27 cellular contexts compared by ENCODE assay signal in genomic region chr20:36030143-36030542, GRCh38.
A peak's percentile ranks its signal among the peaks of the same experiment; 100 is the strongest.
DNase-seq lines count a peak whose midpoint lies in the region; ATAC-seq and TF ChIP-seq lines count a peak whose summit lies in the region.
"Had no signal": no experiment of that assay in that cellular context is flagged by ENCODE, and none has a peak within 500 bp of the region (broad histone marks: within the 10 kb centered on the region; RNA-seq: fewer than 3 reads in every experiment).

No MANE protein-coding gene starts in this region.

- H3K9me3 Mint-ChIP-seq in activated CD4-positive, alpha-beta T cell treated with anti-CD3 and anti-CD28 coated beads for 36 hours (ENCODE audit: low read depth): no peaks in the 10 kb centered on the region
- H3K9me3 Mint-ChIP-seq: activated CD4-positive, alpha-beta memory T cell treated with anti-CD3 and anti-CD28 coated beads, Interleukin-2, amount 10 ng/mL, durations not matched to agents 7 days and 5 days; activated T-helper 17 cell treated with anti-CD3 and anti-CD28 coated beads, Interleukin-2, amount 50 U/mL, for 72 hours; CD8-positive, alpha-beta T cell; stimulated activated naive CD8-positive, alpha-beta T cell treated with anti-CD3 and anti-CD28 coated beads, Interleukin-15, amount 100 ng/mL, for 72 hours; T-helper 1 cell treated with Interleukin-12 subunit alpha and Interleukin-12 subunit beta and Interleukin-4 antibody, amounts not matched to agents 30 μg/mL and 1 μg/mL, for 36 hours had no signal

- no peaks in the 10 kb centered on the region for H3K4me1 Mint-ChIP-seq in activated CD4-positive, alpha-beta T cell treated with anti-CD3 and anti-CD28 coated beads for 36 hours
- H3K4me1 Mint-ChIP-seq: activated CD4-positive, alpha-beta memory T cell treated with anti-CD3 and anti-CD28 coated beads, Interleukin-2, amount 10 ng/mL, durations not matched to agents 7 days and 5 days; activated T-helper 17 cell treated with anti-CD3 and anti-CD28 coated beads, Interleukin-2, amount 50 U/mL, for 72 hours; B cell; stimulated activated naive CD8-positive, alpha-beta T cell treated with anti-CD3 and anti-CD28 coated beads, Interleukin-15, amount 100 ng/mL, for 72 hours had no signal

- no peak overlapping the region for H3K27ac ChIP-seq in left ventricle myocardium inferior (replicated peaks)
- H3K27ac ChIP-seq: prostate gland, skin epidermis, tibial artery had no signal

- TF ChIP-seq CTCF in choroid plexus epithelial cell (conservative IDR thresholded peaks at IDR 0.05; ENCODE audit: low read depth, low read length) (no peak), left ventricle myocardium inferior (IDR thresholded peaks at IDR 0.05; ENCODE audit: borderline replicate concordance) (no peak)

- H3K4me3 ChIP-seq in choroid plexus epithelial cell (ENCODE audit: low read depth, low read length) (no peak overlapping the region), left ventricle myocardium inferior (no peak overlapping the region), skeletal muscle cell (ENCODE audit: low read depth, low read length) (no peak overlapping the region), H7 (ENCODE audit: insufficient read depth, low read depth, low read length) (no peak overlapping the region)
- H3K4me3 ChIP-seq: prostate gland, skin epidermis, tibial artery had no signal

- peaks cover 4% of the 10 kb centered on the region for H3K27me3 Mint-ChIP-seq in activated CD4-positive, alpha-beta T cell treated with anti-CD3 and anti-CD28 coated beads for 36 hours

- DNase-seq in LHCN-M2 (ENCODE audit: low read depth) (peak; percentile 76), choroid plexus epithelial cell (ENCODE audit: low read depth) (peak; percentile 58), left ventricle myocardium inferior (peak; percentile 53), skeletal muscle cell (ENCODE audit: low read depth) (peak; percentile 8), H7 (no peak), ecto neural progenitor cell (ENCODE audit: low spot score) (no peak)
- DNase-seq in activated CD4-positive, alpha-beta T cell treated with anti-CD3 and anti-CD28 coated beads for 36 hours: no peak
- DNase-seq: activated CD4-positive, alpha-beta memory T cell treated with anti-CD3 and anti-CD28 coated beads, Interleukin-2, amount 10 ng/mL, durations not matched to agents 7 days and 5 days; activated CD8-positive, alpha-beta memory T cell treated with anti-CD3 and anti-CD28 coated beads, Interleukin-2, amount 50 U/mL, for 48 hours; activated naive CD4-positive, alpha-beta T cell treated with anti-CD3 and anti-CD28 coated beads, Interleukin-2, amount 50 U/mL, for 16 hours; anterior cingulate cortex; caudate nucleus; CD8-positive, alpha-beta T cell; mesenchymal stem cell; NCI-H1092 treated with DMSO at 0.1 percent for 48 hours; NCI-H1930; NCI-H524 treated with DMSO at 0.1 percent for 48 hours; stimulated activated naive CD8-positive, alpha-beta T cell treated with anti-CD3 and anti-CD28 coated beads, Interleukin-15, amount 100 ng/mL, for 72 hours; tibial artery had no signal

- H3K4me3 Mint-ChIP-seq in activated CD4-positive, alpha-beta T cell treated with anti-CD3 and anti-CD28 coated beads for 36 hours: no peak overlapping the region
- H3K4me3 Mint-ChIP-seq: activated CD4-positive, alpha-beta memory T cell treated with anti-CD3 and anti-CD28 coated beads, Interleukin-2, amount 10 ng/mL, durations not matched to agents 7 days and 5 days; activated T-helper 17 cell treated with anti-CD3 and anti-CD28 coated beads, Interleukin-2, amount 50 U/mL, for 72 hours; B cell; CD8-positive, alpha-beta T cell; stimulated activated naive CD8-positive, alpha-beta T cell treated with anti-CD3 and anti-CD28 coated beads, Interleukin-15, amount 100 ng/mL, for 72 hours; T-helper 1 cell treated with Interleukin-12 subunit alpha and Interleukin-12 subunit beta and Interleukin-4 antibody, amounts not matched to agents 30 μg/mL and 1 μg/mL, for 36 hours had no signal

- H3K9me3 ChIP-seq in left ventricle myocardium inferior (replicated peaks): no peaks in the 10 kb centered on the region
- H3K9me3 ChIP-seq: prostate gland, tibial artery had no signal

- CTCF ChIA-PET in activated CD4-positive, alpha-beta T cell treated with anti-CD3 and anti-CD28 coated beads for 36 hours (lab: Charles Lee): no interaction called here

- H3K36me3 ChIP-seq in left ventricle myocardium inferior (no peaks in the 10 kb centered on the region), H7 (replicated peaks; ENCODE audit: control insufficient read depth, insufficient read depth, low read length) (no peaks in the 10 kb centered on the region)
- H3K36me3 ChIP-seq: prostate gland, tibial artery had no signal

- intact Hi-C loops in left ventricle myocardium inferior (cut with micrococcal nuclease): no loop called here
- intact Hi-C loops in activated CD4-positive, alpha-beta T cell treated with anti-CD3 and anti-CD28 coated beads for 36 hours (cut with DNase I, micrococcal nuclease): no loop called here

- ATAC-seq in activated CD4-positive, alpha-beta T cell treated with anti-CD3 and anti-CD28 coated beads for 36 hours: no peak
- ATAC-seq in HG03025 (IDR thresholded peaks at IDR 0.05; ENCODE audit: low FRiP score, unreplicated experiment): no peak
- ATAC-seq: activated CD4-positive, CD25-positive, alpha-beta regulatory T cell treated with anti-CD3 and anti-CD28 coated beads, Interleukin-2, amount 50 U/mL, for 24 hours; activated T-helper 17 cell treated with anti-CD3 and anti-CD28 coated beads, Interleukin-2, amount 50 U/mL, for 72 hours; CD8-positive, alpha-beta T cell; Panc1; stimulated activated naive CD8-positive, alpha-beta T cell treated with anti-CD3 and anti-CD28 coated beads, Interleukin-15, amount 100 ng/mL, for 72 hours had no signal

- H3K27me3 ChIP-seq in left ventricle myocardium inferior (ENCODE audit: low read depth) (no peaks in the 10 kb centered on the region), H7 (ENCODE audit: control insufficient read depth, insufficient read depth, low read length) (no peaks in the 10 kb centered on the region)
- H3K27me3 ChIP-seq: tibial artery had no signal

- no peak overlapping the region for H3K27ac Mint-ChIP-seq in activated CD4-positive, alpha-beta T cell treated with anti-CD3 and anti-CD28 coated beads for 36 hours
- H3K27ac Mint-ChIP-seq: activated CD4-positive, alpha-beta memory T cell treated with anti-CD3 and anti-CD28 coated beads, Interleukin-2, amount 10 ng/mL, durations not matched to agents 7 days and 5 days; activated T-helper 17 cell treated with anti-CD3 and anti-CD28 coated beads, Interleukin-2, amount 50 U/mL, for 72 hours; B cell; CD8-positive, alpha-beta T cell; stimulated activated naive CD8-positive, alpha-beta T cell treated with anti-CD3 and anti-CD28 coated beads, Interleukin-15, amount 100 ng/mL, for 72 hours; T-helper 1 cell treated with Interleukin-12 subunit alpha and Interleukin-12 subunit beta and Interleukin-4 antibody, amounts not matched to agents 30 μg/mL and 1 μg/mL, for 36 hours had no signal

- H3K36me3 Mint-ChIP-seq in activated CD4-positive, alpha-beta T cell treated with anti-CD3 and anti-CD28 coated beads for 36 hours (ENCODE audit: low read depth): no peaks in the 10 kb centered on the region
- H3K36me3 Mint-ChIP-seq: CD8-positive, alpha-beta T cell had no signal

- no peaks in the 10 kb centered on the region for H3K4me1 ChIP-seq in left ventricle myocardium inferior
- H3K4me1 ChIP-seq: prostate gland, tibial artery had no signal

- POLR2A ChIA-PET in activated CD4-positive, alpha-beta T cell treated with anti-CD3 and anti-CD28 coated beads for 36 hours (lab: Charles Lee): interaction anchor here (1.1 kb wide), 1 partner anchor 11 kb away, joined by 3 read pairs; no protein-coding TSS in a partner anchor

Comparison
In these comparisons a context has a peak if more than half of its experiments do, and no peak if none do; other contexts are left out.
1. DNase-seq: peak in LHCN-M2 (single experiment), choroid plexus epithelial cell (single experiment), left ventricle myocardium inferior (single experiment) and skeletal muscle cell (single experiment); none in activated CD4-positive, alpha-beta T cell treated with anti-CD3 and anti-CD28 coated beads for 36 hours (single experiment), H7 (single experiment) and ecto neural progenitor cell (single experiment).